32 cellular contexts compared by ENCODE assay signal in genomic region chr1:113966013-113966412, GRCh38. TPM values are rescaled to one million over a fixed set of nuclear protein-coding genes. Genes with fewer than 3 reads are reported as not detected.
DNase-seq lines count a peak whose midpoint lies in the region; ATAC-seq and TF ChIP-seq lines count a peak whose summit lies in the region.
"Had no signal": no experiment of that assay in that cellular context is flagged by ENCODE, and none has a peak within 500 bp of the region (broad histone marks: within the 10 kb centered on the region; RNA-seq: fewer than 3 reads in every experiment).

No MANE protein-coding gene starts in this region.

- H3K4me3 ChIP-seq in mesenchymal stem cell (ENCODE audit: insufficient read depth in 1 of 2, low read depth in 1 of 2, low read length in 2 of 2), result no peak overlapping the region
- H3K4me3 ChIP-seq: A549, lower lobe of right lung, MG63, pancreas, SJSA1, testis had no signal

- peaks cover 2% of the 10 kb centered on the region for H3K4me1 ChIP-seq in mesenchymal stem cell (ENCODE audit: control insufficient read depth, insufficient read depth, low read depth, low read length)
- H3K4me1 ChIP-seq: A549, lower lobe of right lung, pancreas, SJSA1 had no signal

- no peak for DNase-seq in left ventricle myocardium superior
- DNase-seq in cardiac septum (ENCODE audit: low spot score), result no peak
- no peak for DNase-seq in chondrocyte (ENCODE audit: low spot score)
- no peak for DNase-seq in mesenchymal stem cell
- DNase-seq: activated CD4-positive, alpha-beta T cell treated with anti-CD3 and anti-CD28 coated beads for 36 hours; activated CD8-positive, alpha-beta memory T cell treated with anti-CD3 and anti-CD28 coated beads for 24 hours; activated gamma-delta T cell; activated naive CD8-positive, alpha-beta T cell treated with anti-CD3 and anti-CD28 coated beads, Interleukin-2, amount 50 U/mL, for 24 hours; CD4-positive, alpha-beta T cell; effector CD8-positive, alpha-beta T cell; H9; head of caudate nucleus; kidney glomerular epithelial cell; lower lobe of right lung; MG63; NCI-H2029; NCI-H510A treated with DMSO at 0.1 percent for 48 hours; nephron progenitor cell; pancreas; T1000; testis had no signal

- no peak overlapping the region for H4K91ac ChIP-seq in mesenchymal stem cell (ENCODE audit: low read length)

- peaks cover 3% of the 10 kb centered on the region for H3K9me3 Mint-ChIP-seq in chondrocyte (ENCODE audit: low read depth)
- H3K9me3 Mint-ChIP-seq: activated naive CD8-positive, alpha-beta T cell treated with anti-CD3 and anti-CD28 coated beads, Interleukin-2, amount 50 U/mL, for 24 hours; CD4-positive, alpha-beta T cell; H9; stimulated activated memory B cell treated with anti-CD40 and anti-IgM and Interleukin-4, amounts not matched to agents 10 μg/mL and 1 μg/mL and 100 μg/mL, for 72 hours had no signal

- no peaks in the 10 kb centered on the region for H3K27me3 ChIP-seq in mesenchymal stem cell (ENCODE audit: control insufficient read depth in 1 of 2, insufficient read depth in 1 of 2, low read length in 2 of 2)
- H3K27me3 ChIP-seq: MG63, pancreas, SJSA1, testis had no signal

- peaks cover 24 to 80% of the 10 kb centered on the region in 2 experiments for H3K36me3 ChIP-seq in mesenchymal stem cell (ENCODE audit: control insufficient read depth in 1 of 2, insufficient read depth in 2 of 2, low read depth in 1 of 2, low read length in 2 of 2)

- H3K36me3 Mint-ChIP-seq in chondrocyte (ENCODE audit: low read depth), result peaks cover 53% of the 10 kb centered on the region

- no peak overlapping the region for H3K14ac ChIP-seq in mesenchymal stem cell (ENCODE audit: low read length in 2 of 2)

- peaks cover 9% of the 10 kb centered on the region for H3K79me1 ChIP-seq in mesenchymal stem cell (replicated peaks; ENCODE audit: low read length, poor library complexity, severe bottlenecking)

- H2AK5ac ChIP-seq in mesenchymal stem cell (ENCODE audit: low read length, severe bottlenecking), result no peak overlapping the region

- peak overlapping the region; percentile 43 for H3K9ac ChIP-seq in mesenchymal stem cell (ENCODE audit: low read length)
- H3K9ac ChIP-seq: KMS-11 had no signal

- no peak overlapping the region for H3K27ac ChIP-seq in mesenchymal stem cell (ENCODE audit: low read length, poor library complexity, severe bottlenecking)
- H3K27ac ChIP-seq: A549, epithelial cell of prostate, KMS-11, lower lobe of right lung, pancreas, SJSA1, VCaP had no signal

- no peak overlapping the region for H2BK12ac ChIP-seq in mesenchymal stem cell (ENCODE audit: low read length in 2 of 2)

- H3K23ac ChIP-seq in mesenchymal stem cell (ENCODE audit: low read length in 2 of 2), result no peak overlapping the region

- intact Hi-C loops in left ventricle myocardium superior (cut with micrococcal nuclease) (no loop called here), cardiac septum (cut with DNase I) (no loop called here)

- no peak overlapping the region for H3K18ac ChIP-seq in mesenchymal stem cell (ENCODE audit: low read depth in 1 of 2, low read length in 2 of 2)

- no peak overlapping the region for H3K4ac ChIP-seq in mesenchymal stem cell (ENCODE audit: low read depth in 1 of 2, low read length in 2 of 2)

- H2AFZ ChIP-seq in mesenchymal stem cell (ENCODE audit: low read depth, low read length), result no peak overlapping the region

- no peak overlapping the region for H2BK5ac ChIP-seq in mesenchymal stem cell (ENCODE audit: low read depth, low read length, poor library complexity, severe bottlenecking)

- H3K4me3 Mint-ChIP-seq in chondrocyte (ENCODE audit: unreplicated experiment), result no peak overlapping the region
- H3K4me3 Mint-ChIP-seq: activated CD4-positive, alpha-beta T cell treated with anti-CD3 and anti-CD28 coated beads for 36 hours; activated naive CD8-positive, alpha-beta T cell treated with anti-CD3 and anti-CD28 coated beads, Interleukin-2, amount 50 U/mL, for 24 hours; brain; CD4-positive, alpha-beta T cell; H9; nephron progenitor cell; stimulated activated memory B cell treated with anti-CD40 and anti-IgM and Interleukin-4, amounts not matched to agents 10 μg/mL and 1 μg/mL and 100 μg/mL, for 72 hours had no signal

- ATAC-seq in left ventricle myocardium superior (peak; percentile 24), HG02884 (IDR thresholded peaks at IDR 0.05; ENCODE audit: unreplicated experiment) (no peak), GM19395 (IDR thresholded peaks at IDR 0.05; ENCODE audit: unreplicated experiment) (no peak), HG02938 (IDR thresholded peaks at IDR 0.05; ENCODE audit: unreplicated experiment) (no peak), GM18858 (IDR thresholded peaks at IDR 0.05; ENCODE audit: unreplicated experiment) (no peak)
- ATAC-seq: A549; activated CD4-positive, alpha-beta T cell treated with anti-CD3 and anti-CD28 coated beads for 36 hours; activated naive CD8-positive, alpha-beta T cell treated with anti-CD3 and anti-CD28 coated beads, Interleukin-2, amount 50 U/mL, for 24 hours; stimulated activated memory B cell treated with anti-CD40 and anti-IgM and Interleukin-4, amounts not matched to agents 10 μg/mL and 1 μg/mL and 100 μg/mL, for 72 hours had no signal

- no peak overlapping the region for H3K4me2 ChIP-seq in mesenchymal stem cell (ENCODE audit: low read length, poor library complexity, severe bottlenecking)
- H3K4me2 ChIP-seq: A549, KMS-11 had no signal

- no peak overlapping the region for H2BK15ac ChIP-seq in mesenchymal stem cell (ENCODE audit: low read depth, poor library complexity, severe bottlenecking)

- WGBS in mesenchymal stem cell, result 92% methylated on average over 2 of the region's 2 CpGs

- no peaks in the 10 kb centered on the region for H3K27me3 Mint-ChIP-seq in chondrocyte (ENCODE audit: low read depth)
- H3K27me3 Mint-ChIP-seq: activated CD4-positive, alpha-beta T cell treated with anti-CD3 and anti-CD28 coated beads for 36 hours; activated naive CD8-positive, alpha-beta T cell treated with anti-CD3 and anti-CD28 coated beads, Interleukin-2, amount 50 U/mL, for 24 hours; CD4-positive, alpha-beta T cell; stimulated activated memory B cell treated with anti-CD40 and anti-IgM and Interleukin-4, amounts not matched to agents 10 μg/mL and 1 μg/mL and 100 μg/mL, for 72 hours had no signal

- no peak overlapping the region for H2BK120ac ChIP-seq in mesenchymal stem cell (ENCODE audit: low read depth, low read length)

- peak overlapping the region; percentile 87 for H3K27ac Mint-ChIP-seq in chondrocyte (ENCODE audit: unreplicated experiment)
- H3K27ac Mint-ChIP-seq: activated CD4-positive, alpha-beta T cell treated with anti-CD3 and anti-CD28 coated beads for 36 hours; activated naive CD8-positive, alpha-beta T cell treated with anti-CD3 and anti-CD28 coated beads, Interleukin-2, amount 50 U/mL, for 24 hours; brain; CD4-positive, alpha-beta T cell; nephron progenitor cell; stimulated activated memory B cell treated with anti-CD40 and anti-IgM and Interleukin-4, amounts not matched to agents 10 μg/mL and 1 μg/mL and 100 μg/mL, for 72 hours had no signal

- peaks cover 20% of the 10 kb centered on the region for H3K4me1 Mint-ChIP-seq in chondrocyte (ENCODE audit: low read depth)
- H3K4me1 Mint-ChIP-seq: activated naive CD8-positive, alpha-beta T cell treated with anti-CD3 and anti-CD28 coated beads, Interleukin-2, amount 50 U/mL, for 24 hours; brain; stimulated activated memory B cell treated with anti-CD40 and anti-IgM and Interleukin-4, amounts not matched to agents 10 μg/mL and 1 μg/mL and 100 μg/mL, for 72 hours had no signal

- no peak overlapping the region for H4K8ac ChIP-seq in mesenchymal stem cell (ENCODE audit: low read length)

- H3K9me3 ChIP-seq in mesenchymal stem cell (ENCODE audit: control insufficient read depth, low read length), result no peaks in the 10 kb centered on the region
- H3K9me3 ChIP-seq: A549, lower lobe of right lung, MG63, pancreas, SJSA1, testis had no signal

- no peak for TF ChIP-seq CTCF in chondrocyte (IDR thresholded peaks at IDR 0.05)

RNA-seq across cellular contexts. Expression of gene OLFML3, which starts 13.3 kb away (rescaled TPM):
- 10.8 TPM for total RNA-seq in left ventricle myocardium superior
- total RNA-seq in cardiac septum, result 8.2 TPM
- total RNA-seq in chondrocyte, result 33.1 to 44.2 TPM (median 34.9 TPM) in 3 replicates
- 118 TPM for polyA plus RNA-seq in mesenchymal stem cell (2013, experiment 1 of 2)
- 119 TPM for polyA plus RNA-seq in mesenchymal stem cell (2013, experiment 2 of 2)

RNA-seq across cellular contexts. Expression of gene HIPK1, which starts 36.9 kb away (rescaled TPM):
- 52.2 TPM for total RNA-seq in left ventricle myocardium superior
- 63.5 TPM for total RNA-seq in cardiac septum
- total RNA-seq in chondrocyte, result 57.4 to 63.4 TPM (median 60.0 TPM) in 3 replicates
- polyA plus RNA-seq in mesenchymal stem cell (2013, experiment 1 of 2), result 21.0 TPM
- polyA plus RNA-seq in mesenchymal stem cell (2013, experiment 2 of 2), result 20.0 TPM
